Comparison of ENCODE assay signal across 10 cellular contexts in the genomic region with DNA sequence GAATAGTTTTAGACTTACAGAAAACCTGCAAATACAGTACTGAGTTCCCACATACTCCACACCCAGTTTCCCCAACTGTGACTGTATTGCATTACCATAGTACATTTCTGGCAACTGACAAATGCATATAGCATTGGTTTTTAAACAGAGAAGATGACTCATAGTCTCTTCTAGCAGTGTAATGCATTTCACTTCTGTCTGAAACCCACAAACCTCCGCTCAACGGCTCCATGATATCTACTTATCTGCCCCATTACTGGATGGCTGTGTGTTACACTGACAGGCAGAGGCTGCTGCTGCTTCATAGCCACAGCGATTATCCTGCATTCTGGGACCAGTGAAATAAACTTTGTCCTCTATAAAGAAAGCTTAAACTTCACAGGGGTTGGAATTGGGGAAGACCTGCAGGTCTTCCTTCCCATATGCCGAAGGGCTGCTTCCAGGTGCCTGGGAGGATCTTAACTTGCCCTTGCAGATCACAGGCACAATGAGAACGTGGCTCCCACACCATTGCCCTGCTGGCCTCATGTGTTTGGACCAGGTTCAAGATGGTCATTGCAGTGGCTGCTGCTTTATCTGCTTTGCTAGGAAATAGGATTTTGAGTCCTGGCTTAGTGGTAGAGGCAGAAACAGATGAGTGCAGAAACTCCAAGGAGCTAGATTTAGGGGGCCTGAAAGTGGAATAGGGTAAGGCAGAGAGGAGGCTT.
DNase-seq lines count a peak whose midpoint lies in the region; ATAC-seq and TF ChIP-seq lines count a peak whose summit lies in the region.
"Had no signal": no experiment of that assay in that cellular context is flagged by ENCODE, and none has a peak within 500 bp of the region (broad histone marks: within the 10 kb centered on the region; RNA-seq: fewer than 3 reads in every experiment).

No MANE protein-coding gene starts in this region.

- H3K27ac ChIP-seq in heart left ventricle (no peak overlapping the region), ascending aorta (no peak overlapping the region)

- no peak for TF ChIP-seq POLR2A in heart left ventricle (IDR thresholded peaks at IDR 0.05)

- H3K27ac Mint-ChIP-seq in activated naive CD8-positive, alpha-beta T cell treated with anti-CD3 and anti-CD28 coated beads, Interleukin-2, amount 50 U/mL, for 24 hours = no peak overlapping the region
- H3K27ac Mint-ChIP-seq: memory B cell had no signal

- H3K4me3 Mint-ChIP-seq in activated naive CD8-positive, alpha-beta T cell treated with anti-CD3 and anti-CD28 coated beads, Interleukin-2, amount 50 U/mL, for 24 hours = no peak overlapping the region
- H3K4me3 Mint-ChIP-seq: memory B cell had no signal

- H3K4me3 ChIP-seq in heart left ventricle (no peak overlapping the region), ascending aorta (no peak overlapping the region)

- H3K27me3 Mint-ChIP-seq in activated naive CD8-positive, alpha-beta T cell treated with anti-CD3 and anti-CD28 coated beads, Interleukin-2, amount 50 U/mL, for 24 hours = no peaks in the 10 kb centered on the region

- no peaks in the 10 kb centered on the region for H3K4me1 Mint-ChIP-seq in activated naive CD8-positive, alpha-beta T cell treated with anti-CD3 and anti-CD28 coated beads, Interleukin-2, amount 50 U/mL, for 24 hours
- H3K4me1 Mint-ChIP-seq: memory B cell had no signal

- no peaks in the 10 kb centered on the region for H3K9me3 Mint-ChIP-seq in activated naive CD8-positive, alpha-beta T cell treated with anti-CD3 and anti-CD28 coated beads, Interleukin-2, amount 50 U/mL, for 24 hours
- H3K9me3 Mint-ChIP-seq: memory B cell had no signal

- ATAC-seq in GM18520 (IDR thresholded peaks at IDR 0.05; ENCODE audit: unreplicated experiment) = peak; percentile 76
- peak; percentile 71 for ATAC-seq in HG03066 (IDR thresholded peaks at IDR 0.05; ENCODE audit: low read depth, unreplicated experiment)
- no peak for ATAC-seq in activated naive CD8-positive, alpha-beta T cell treated with anti-CD3 and anti-CD28 coated beads, Interleukin-2, amount 50 U/mL, for 24 hours
- ATAC-seq in heart left ventricle = no peak

- intact Hi-C loops in heart left ventricle (cut with DNase I) (no loop called here), ascending aorta (cut with DNase I) (no loop called here)

- DNase-seq in RKO (ENCODE audit: low spot score) (peak; percentile 19), inferior parietal cortex (ENCODE audit: extremely low spot score) (peak; percentile 22), D341Med (ENCODE audit: low spot score) (no peak), heart left ventricle (no peak), ascending aorta (ENCODE audit: low spot score in 2 of 2) (no peak)
- no peak for DNase-seq in activated naive CD8-positive, alpha-beta T cell treated with anti-CD3 and anti-CD28 coated beads, Interleukin-2, amount 50 U/mL, for 24 hours
- DNase-seq: effector memory CD4-positive, alpha-beta T cell had no signal

- no peaks in the 10 kb centered on the region for H3K4me1 ChIP-seq in heart left ventricle
- H3K4me1 ChIP-seq in ascending aorta = no peaks in the 10 kb centered on the region

- no peaks in the 10 kb centered on the region for H3K27me3 ChIP-seq in heart left ventricle
- H3K27me3 ChIP-seq in ascending aorta = no peaks in the 10 kb centered on the region

- 63 to 74% (median 67%) methylated on average over 5 of the region's 5 CpGs for whole genome bisulfite sequencing in heart left ventricle, 4 donors

- H3K9me3 ChIP-seq in heart left ventricle (no peaks in the 10 kb centered on the region), ascending aorta (no peaks in the 10 kb centered on the region)

- H3K36me3 Mint-ChIP-seq in activated naive CD8-positive, alpha-beta T cell treated with anti-CD3 and anti-CD28 coated beads, Interleukin-2, amount 50 U/mL, for 24 hours (ENCODE audit: low read depth) = no peaks in the 10 kb centered on the region
- H3K36me3 Mint-ChIP-seq: memory B cell had no signal

- TF ChIP-seq CTCF in heart left ventricle (IDR thresholded peaks at IDR 0.05) (no peak), ascending aorta (IDR thresholded peaks at IDR 0.05) (no peak)

- H3K36me3 ChIP-seq in heart left ventricle (no peaks in the 10 kb centered on the region), ascending aorta (no peaks in the 10 kb centered on the region)

Comparison
In these comparisons a context has a peak if more than half of its experiments do, and no peak if none do; other contexts are left out.
1. ATAC-seq: peak in GM18520 (single experiment) and HG03066 (single experiment); none in activated naive CD8-positive, alpha-beta T cell treated with anti-CD3 and anti-CD28 coated beads, Interleukin-2, amount 50 U/mL, for 24 hours (single experiment) and heart left ventricle (0 of 4).
2. DNase-seq: peak in RKO (single experiment) and inferior parietal cortex (single experiment); none in activated naive CD8-positive, alpha-beta T cell treated with anti-CD3 and anti-CD28 coated beads, Interleukin-2, amount 50 U/mL, for 24 hours (single experiment), D341Med (single experiment), heart left ventricle (0 of 5) and ascending aorta (0 of 2).